Comparison of ENCODE assay signal across 22 cellular contexts in the genomic region with DNA sequence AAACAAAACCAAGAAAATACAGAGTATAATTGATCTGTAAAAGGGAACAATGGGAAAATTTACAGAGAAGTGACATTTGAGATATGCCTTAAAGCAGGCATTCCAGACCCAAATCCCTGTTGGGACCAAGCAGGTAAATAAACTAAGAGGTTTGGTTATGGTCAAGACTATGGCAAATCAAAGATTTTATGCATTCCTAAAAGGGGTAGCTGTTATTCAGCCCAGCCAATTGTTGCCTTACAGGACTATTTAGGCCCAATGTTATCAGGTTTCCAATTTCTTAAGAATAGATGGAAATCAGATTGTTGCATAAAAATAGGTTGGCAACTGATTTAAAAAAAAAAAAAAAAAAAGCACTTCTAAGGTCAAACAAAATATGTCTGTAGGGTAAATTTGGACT. TPM values are rescaled to one million over a fixed set of nuclear protein-coding genes. Genes with fewer than 3 reads are reported as not detected.
"Had no signal": no experiment of that assay in that cellular context is flagged by ENCODE, and none has a peak within 500 bp of the region (broad histone marks: within the 10 kb centered on the region; RNA-seq: fewer than 3 reads in every experiment).

No MANE protein-coding gene starts in this region.

- H3K27ac ChIP-seq: transverse colon, uterus had no signal

- DNase-seq: activated B cell treated with CpG ODN at 0.5 μM for 24 hours; activated CD4-positive, alpha-beta memory T cell treated with anti-CD3 and anti-CD28 coated beads, Interleukin-2, amount 10 ng/mL, durations not matched to agents 7 days and 5 days; activated CD4-positive, alpha-beta T cell treated with anti-CD3 and anti-CD28 coated beads for 48 hours; activated CD8-positive, alpha-beta memory T cell treated with anti-CD3 and anti-CD28 coated beads, Interleukin-2, amount 10 ng/mL, durations not matched to agents 7 days and 5 days; activated naive CD4-positive, alpha-beta T cell treated with Interleukin-2 at 50 U/mL for 16 hours; anterior cingulate cortex; effector memory CD8-positive, alpha-beta T cell; foreskin melanocyte; glutamatergic neuron; hypothalamus; nucleus accumbens; retina; T-cell; transverse colon; uterus had no signal

- H3K27ac Mint-ChIP-seq: activated B cell treated with CpG ODN at 0.5 μM for 24 hours; activated CD4-positive, alpha-beta memory T cell treated with anti-CD3 and anti-CD28 coated beads, Interleukin-2, amount 10 ng/mL, durations not matched to agents 7 days and 5 days; activated CD8-positive, alpha-beta memory T cell treated with anti-CD3 and anti-CD28 coated beads, Interleukin-2, amount 10 ng/mL, durations not matched to agents 7 days and 5 days; activated T-helper 17 cell treated with anti-CD3 and anti-CD28 coated beads, Interleukin-2, amount 50 U/mL, for 72 hours; effector memory CD8-positive, alpha-beta T cell; mesothelial cell of epicardium; nephron; stimulated activated naive CD8-positive, alpha-beta T cell treated with anti-CD3 and anti-CD28 coated beads, Interleukin-15, Interleukin-2, amounts not matched to agents 100 ng/mL and 50 ng/mL, for 24 hours; T-cell had no signal

- H3K36me3 Mint-ChIP-seq: mesothelial cell of epicardium, T-cell had no signal

- H3K27me3 Mint-ChIP-seq: activated B cell treated with CpG ODN at 0.5 μM for 24 hours; activated CD4-positive, alpha-beta memory T cell treated with anti-CD3 and anti-CD28 coated beads, Interleukin-2, amount 10 ng/mL, durations not matched to agents 7 days and 5 days; activated CD8-positive, alpha-beta memory T cell treated with anti-CD3 and anti-CD28 coated beads, Interleukin-2, amount 10 ng/mL, durations not matched to agents 7 days and 5 days; activated T-helper 17 cell treated with anti-CD3 and anti-CD28 coated beads, Interleukin-2, amount 50 U/mL, for 72 hours; effector memory CD8-positive, alpha-beta T cell; stimulated activated naive CD8-positive, alpha-beta T cell treated with anti-CD3 and anti-CD28 coated beads, Interleukin-15, Interleukin-2, amounts not matched to agents 100 ng/mL and 50 ng/mL, for 24 hours; T-cell had no signal

- H3K9me3 ChIP-seq: transverse colon, uterus had no signal

- H3K4me3 Mint-ChIP-seq: activated B cell treated with CpG ODN at 0.5 μM for 24 hours; activated CD4-positive, alpha-beta memory T cell treated with anti-CD3 and anti-CD28 coated beads, Interleukin-2, amount 10 ng/mL, durations not matched to agents 7 days and 5 days; activated CD8-positive, alpha-beta memory T cell treated with anti-CD3 and anti-CD28 coated beads, Interleukin-2, amount 10 ng/mL, durations not matched to agents 7 days and 5 days; activated T-helper 17 cell treated with anti-CD3 and anti-CD28 coated beads, Interleukin-2, amount 50 U/mL, for 72 hours; effector memory CD8-positive, alpha-beta T cell; mesothelial cell of epicardium; nephron; stimulated activated naive CD8-positive, alpha-beta T cell treated with anti-CD3 and anti-CD28 coated beads, Interleukin-15, Interleukin-2, amounts not matched to agents 100 ng/mL and 50 ng/mL, for 24 hours; T-cell had no signal

- H3K27me3 ChIP-seq: transverse colon, uterus had no signal

- H3K9me3 Mint-ChIP-seq: activated B cell treated with CpG ODN at 0.5 μM for 24 hours; activated CD4-positive, alpha-beta memory T cell treated with anti-CD3 and anti-CD28 coated beads, Interleukin-2, amount 10 ng/mL, durations not matched to agents 7 days and 5 days; activated T-helper 17 cell treated with anti-CD3 and anti-CD28 coated beads, Interleukin-2, amount 50 U/mL, for 72 hours; effector memory CD8-positive, alpha-beta T cell; mesothelial cell of epicardium; nephron; stimulated activated naive CD8-positive, alpha-beta T cell treated with anti-CD3 and anti-CD28 coated beads, Interleukin-15, Interleukin-2, amounts not matched to agents 100 ng/mL and 50 ng/mL, for 24 hours; T-cell had no signal

- H3K36me3 ChIP-seq: transverse colon, uterus had no signal

- H3K4me3 ChIP-seq: lung, transverse colon, uterus had no signal

- ATAC-seq: activated CD8-positive, alpha-beta memory T cell treated with anti-CD3 and anti-CD28 coated beads, Interleukin-2, amount 10 ng/mL, durations not matched to agents 7 days and 5 days; activated T-helper 17 cell treated with anti-CD3 and anti-CD28 coated beads, Interleukin-2, amount 50 U/mL, for 72 hours; effector memory CD8-positive, alpha-beta T cell; left lobe of liver; T-cell had no signal

- H3K4me1 ChIP-seq: uterus had no signal

RNA-seq across cellular contexts. Expression of gene DNAI7, which starts 5.3 kb away (rescaled TPM):
- total RNA-seq: activated CD4-positive, alpha-beta memory T cell treated with anti-CD3 and anti-CD28 coated beads, Interleukin-2, amount 10 ng/mL, durations not matched to agents 7 days and 5 days; dermis microvascular lymphatic vessel endothelial cell; left lobe of liver had no signal
